Comparison of ENCODE assay signal across 8 cellular contexts in genomic region chr9:137064027-137064879, GRCh38. TPM values are rescaled to one million over a fixed set of nuclear protein-coding genes. Genes with fewer than 3 reads are reported as not detected.
DNase-seq lines count a peak whose midpoint lies in the region; ATAC-seq and TF ChIP-seq lines count a peak whose summit lies in the region.

No MANE protein-coding gene starts in this region.

- H3K9me3 ChIP-seq in colonic mucosa, result no peaks in the 10 kb centered on the region
- H3K9me3 ChIP-seq in lung (ENCODE audit: control insufficient read depth in 2 of 2, insufficient read depth in 1 of 2, low read length in 1 of 2), result no peaks in the 10 kb centered on the region

- TF ChIP-seq CTCF in colonic mucosa (IDR thresholded peaks at IDR 0.05) (peak; percentile 97), lung (IDR thresholded peaks at IDR 0.05; ENCODE audit: control extremely low read depth, extremely low read depth) (peak; percentile 75)

- H3K27me3 ChIP-seq in colonic mucosa, result no peaks in the 10 kb centered on the region
- H3K27me3 ChIP-seq in lung (ENCODE audit: control insufficient read depth, insufficient read depth), result no peaks in the 10 kb centered on the region

- H3K4me1 ChIP-seq in colonic mucosa (peaks cover 10% of the 10 kb centered on the region), lung (ENCODE audit: control insufficient read depth in 2 of 2, insufficient read depth in 2 of 2, low read length in 2 of 2) (peaks cover 0 to 2% of the 10 kb centered on the region in 2 donors)

- DNase-seq in Daoy (ENCODE audit: low read depth), result peak; percentile 75
- peak; percentile 55 for DNase-seq in M059J (ENCODE audit: low read depth)
- peak; percentile 58 to 59 for DNase-seq in activated CD4-positive, alpha-beta T cell treated with anti-CD3 and anti-CD28 coated beads for 24 hours (ENCODE audit: low read depth in 2 of 2)
- peak; percentile 76 for DNase-seq in colonic mucosa
- peak; percentile 68 for DNase-seq in lung (ENCODE audit: low spot score)
- peak; percentile 44 for DNase-seq in stimulated activated naive CD4-positive, alpha-beta T cell treated with Interleukin-2 at 50 U/mL for 16 hours (lab: John Stamatoyannopoulos, UW)

- intact Hi-C loops in colonic mucosa (cut with DNase I), result no loop called here

- H3K9ac ChIP-seq in colonic mucosa (ENCODE audit: low read depth in 2 of 2, low read length in 2 of 2), result no peak overlapping the region

- no peaks in the 10 kb centered on the region for H3K36me3 ChIP-seq in colonic mucosa
- no peaks in the 10 kb centered on the region for H3K36me3 ChIP-seq in lung (ENCODE audit: control insufficient read depth in 2 of 2, insufficient read depth in 2 of 2, low read length in 2 of 2)

- ATAC-seq in lung (ENCODE audit: insufficient read depth, low FRiP score) (no peak), HG03565 (IDR thresholded peaks at IDR 0.05; ENCODE audit: unreplicated experiment) (no peak), GM19395 (IDR thresholded peaks at IDR 0.05; ENCODE audit: unreplicated experiment) (no peak)

- H3K27ac ChIP-seq in colonic mucosa (no peak overlapping the region), lung (ENCODE audit: low read depth in 1 of 2, low read length in 1 of 2) (no peak overlapping the region)

- H3K4me3 ChIP-seq in colonic mucosa (no peak overlapping the region), lung (no peak overlapping the region)

- 53 to 57% methylated on average over 53 to 55 of the region's 55 CpGs for WGBS in lung, 2 donors

RNA-seq across cellular contexts. Expression of gene SAPCD2, which starts 6.1 kb away (rescaled TPM):
- total RNA-seq in Daoy (2014; rRNA removed; shearing (Covaris generic)), result 69.8 and 86.6 TPM in 2 replicates
- 11.8 and 28.5 TPM in 2 replicates for total RNA-seq in M059J (2014; rRNA removed; shearing (Covaris generic))
- 10 to 100 TPM; 19.2 to 57.8 TPM for total RNA-seq in colonic mucosa
- 1 to 10 TPM; 1.4 to 1.7 TPM for total RNA-seq in lung
- polyA plus RNA-seq in lung, result 1 to 10 TPM; 1.3 to 2.1 TPM

RNA-seq across cellular contexts. Expression of gene ENTPD2, which starts 10.4 kb away (rescaled TPM):
- total RNA-seq in Daoy (2014; rRNA removed; shearing (Covaris generic)), result not detected in 2 replicates
- total RNA-seq in M059J (2014; rRNA removed; shearing (Covaris generic)), result not detected in 2 replicates
- total RNA-seq in colonic mucosa, result 10 to 100 TPM; 20.5 to 22.1 TPM
- total RNA-seq in lung, result 1 to 10 TPM; 1.8 to 3.2 TPM
- polyA plus RNA-seq in lung, result under 1 TPM; 0.39 to 0.53 TPM

RNA-seq across cellular contexts. Expression of gene UAP1L1, which starts 13.1 kb away (rescaled TPM):
- 6.1 and 12.4 TPM in 2 replicates for total RNA-seq in Daoy (2014; rRNA removed; shearing (Covaris generic))
- total RNA-seq in M059J (2014; rRNA removed; shearing (Covaris generic)), result 6.7 and 12.9 TPM in 2 replicates
- total RNA-seq in colonic mucosa, result 10 to 100 TPM in 1 of 2 donors, 1 to 10 TPM in 1; 9.0 to 13.0 TPM
- 10 to 100 TPM; 12.2 to 35.5 TPM for total RNA-seq in lung
- 10 to 100 TPM; 14.5 to 19.7 TPM for polyA plus RNA-seq in lung

RNA-seq across cellular contexts. Expression of gene NPDC1, which starts 18.3 kb away (rescaled TPM):
- total RNA-seq in Daoy (2014; rRNA removed; shearing (Covaris generic)), result 15.9 and 17.4 TPM in 2 replicates
- 8.2 and 10.7 TPM in 2 replicates for total RNA-seq in M059J (2014; rRNA removed; shearing (Covaris generic))
- total RNA-seq in colonic mucosa, result 100 to 1,000 TPM; 149 to 177 TPM
- 10 to 100 TPM; 28.7 to 99.3 TPM for total RNA-seq in lung
- polyA plus RNA-seq in lung, result 10 to 100 TPM; 49.0 to 87.5 TPM

RNA-seq across cellular contexts. Expression of gene MAN1B1, which starts 22.5 kb away (rescaled TPM):
- total RNA-seq in Daoy (2014; rRNA removed; shearing (Covaris generic)), result 57.5 and 61.9 TPM in 2 replicates
- total RNA-seq in M059J (2014; rRNA removed; shearing (Covaris generic)), result 86.8 and 145 TPM in 2 replicates
- total RNA-seq in colonic mucosa (10 to 100 TPM; 43.5 to 52.6 TPM), lung (10 to 100 TPM; 56.7 to 70.9 TPM)
- polyA plus RNA-seq in lung, result 10 to 100 TPM; 40.3 to 56.9 TPM

Comparison
In these comparisons a context has a peak if more than half of its experiments do, and no peak if none do; other contexts are left out.
1. RNA of gene ENTPD2, which starts 10.4 kb away (total RNA-seq): 20.5 to 22.1 TPM in colonic mucosa; 1.8 to 3.2 TPM in lung, not detected in Daoy and not detected in M059J; every median in the first group is over 4 times any median in the second.
2. Peak in every context shown above with its lines, with median percentiles within 50 percentile points of each other: DNase-seq.